Comparison of ENCODE assay signal across 8 cellular contexts in genomic region chr2:32064713-32065112, GRCh38. TPM values are rescaled to one million over a fixed set of nuclear protein-coding genes. Genes with fewer than 3 reads are reported as not detected.
DNase-seq lines count a peak whose midpoint lies in the region; ATAC-seq and TF ChIP-seq lines count a peak whose summit lies in the region.

No MANE protein-coding gene starts in this region.

- TF ChIP-seq CTCF in GM12864 (IDR thresholded peaks at IDR 0.05; ENCODE audit: low read depth, low read length, missing control alignments) (no peak), fibroblast of mammary gland (conservative IDR thresholded peaks at IDR 0.05; ENCODE audit: control insufficient read depth, insufficient read depth, low read depth, low read length) (no peak), GM20000 (IDR thresholded peaks at IDR 0.05; ENCODE audit: extremely low read depth, missing control alignments) (no peak)

- H3K27me3 ChIP-seq in rectal smooth muscle tissue (ENCODE audit: control insufficient read depth, insufficient read depth, low read length), result no peaks in the 10 kb centered on the region

- no peaks in the 10 kb centered on the region for H3K9me3 ChIP-seq in SK-N-MC (ENCODE audit: low read depth, low read length)

- peaks cover 6% of the 10 kb centered on the region for H3K4me1 ChIP-seq in rectal smooth muscle tissue (ENCODE audit: control insufficient read depth, insufficient read depth, low read length)

- peak overlapping the region; percentile 86 for H3K9ac ChIP-seq in SK-N-MC (ENCODE audit: insufficient read length)
- H3K9ac ChIP-seq in rectal smooth muscle tissue (ENCODE audit: low read length), result no peak overlapping the region

- H3K36me3 ChIP-seq in SK-N-MC (ENCODE audit: insufficient read depth, low read length) (0 out of 2 replicates have a peak, but pooled peaks cover 3% of the 10 kb centered on the region), rectal smooth muscle tissue (ENCODE audit: control insufficient read depth, insufficient read depth, low read length) (no peaks in the 10 kb centered on the region)

- in situ Hi-C loops in G401 (cut with HindIII; ENCODE audit: low sequenced_read_pairs), result no loop called here

- peak overlapping the region; percentile 92 for H3K4me3 ChIP-seq in GM12864 (ENCODE audit: low read depth, low read length)
- peak overlapping the region; percentile 82 for H3K4me3 ChIP-seq in SK-N-MC
- peak overlapping the region; percentile 69 for H3K4me3 ChIP-seq in fibroblast of mammary gland (ENCODE audit: control insufficient read depth, low read depth, low read length)
- H3K4me3 ChIP-seq in rectal smooth muscle tissue (ENCODE audit: low read length), result peak overlapping the region; percentile 88

- DNase-seq in GM12864 (ENCODE audit: low read depth) (no peak), SK-N-MC (ENCODE audit: low read depth, low spot score) (no peak), fibroblast of mammary gland (ENCODE audit: low read depth) (no peak), G401 (ENCODE audit: low spot score) (no peak), GM20000 (ENCODE audit: low spot score) (no peak), RKO (ENCODE audit: low spot score) (no peak)

- 0 out of 2 replicates have a peak overlapping the region, but pooled peaks have one; percentile 29 for H3K27ac ChIP-seq in SK-N-MC
- peak overlapping the region; percentile 93 for H3K27ac ChIP-seq in rectal smooth muscle tissue (ENCODE audit: low read depth, low read length)

- no peak for ATAC-seq in HG03520 (IDR thresholded peaks at IDR 0.05; ENCODE audit: unreplicated experiment)

RNA-seq across cellular contexts. Expression of gene SPAST, which starts 1.4 kb away (rescaled TPM):
- total RNA-seq in G401 (2014; rRNA removed; shearing (Covaris generic)), result 21.5 and 52.9 TPM in 2 replicates

RNA-seq across cellular contexts. Expression of gene DPY30, which starts 25.1 kb away (rescaled TPM):
- 94.9 and 118 TPM in 2 replicates for total RNA-seq in G401 (2014; rRNA removed; shearing (Covaris generic))

RNA-seq across cellular contexts. Expression of gene MEMO1, which starts 53.9 kb away (rescaled TPM):
- total RNA-seq in G401 (2014; rRNA removed; shearing (Covaris generic)), result 83.6 and 102 TPM in 2 replicates
